In the genomic region with DNA sequence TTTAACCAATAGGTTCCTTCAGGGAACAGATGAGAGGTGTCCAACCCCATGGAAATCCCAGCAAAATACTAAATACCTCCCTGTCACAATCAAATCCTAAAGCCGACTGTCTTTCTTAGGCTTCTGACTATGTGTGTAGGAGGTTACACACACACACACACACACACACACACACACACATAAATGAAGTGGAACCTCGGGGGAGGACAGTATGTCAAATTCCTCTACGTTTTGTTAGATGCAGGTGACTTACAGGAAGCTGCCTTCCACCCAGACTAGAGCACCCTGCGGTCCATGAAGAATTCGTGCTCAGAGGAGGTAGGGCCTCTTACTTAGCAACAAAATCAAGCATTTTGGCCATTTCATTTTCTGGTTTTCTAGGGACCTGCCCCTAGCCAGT, we compare ENCODE assay signal across 16 cellular contexts. TPM values are rescaled to one million over a fixed set of nuclear protein-coding genes. Genes with fewer than 3 reads are reported as not detected.
A peak's percentile ranks its signal among the peaks of the same experiment; 100 is the strongest.
DNase-seq lines count a peak whose midpoint lies in the region; ATAC-seq and TF ChIP-seq lines count a peak whose summit lies in the region.
"Had no signal": no experiment of that assay in that cellular context is flagged by ENCODE, and none has a peak within 500 bp of the region (broad histone marks: within the 10 kb centered on the region; RNA-seq: fewer than 3 reads in every experiment).

No MANE protein-coding gene starts in this region.

- intact Hi-C loops in gastrocnemius medialis (cut with DNase I; ENCODE audit: low total_unique reads) = no loop called here

- no peaks in the 10 kb centered on the region for H3K27me3 ChIP-seq in gastrocnemius medialis
- H3K27me3 ChIP-seq: BLaER1 treated with 17β-estradiol and CSF1 and Interleukin-3, amounts not matched to agents 10 nM and 100 nM had no signal

- H3K4me1 ChIP-seq in gastrocnemius medialis = no peaks in the 10 kb centered on the region
- H3K4me1 ChIP-seq: BLaER1 treated with 17β-estradiol and CSF1 and Interleukin-3, amounts not matched to agents 10 nM and 100 nM had no signal

- in situ Hi-C loops in gastrocnemius medialis (cut with MboI; ENCODE audit: low sequenced_read_pairs in 4 of 4) = no loop called here

- H3K4me3 Mint-ChIP-seq in activated CD8-positive, alpha-beta memory T cell treated with anti-CD3 and anti-CD28 coated beads, Interleukin-2, amount 10 ng/mL, durations not matched to agents 7 days and 5 days = no peak overlapping the region
- H3K4me3 Mint-ChIP-seq in osteocyte (ENCODE audit: unreplicated experiment) = no peak overlapping the region
- H3K4me3 Mint-ChIP-seq: B cell; CD4-positive, CD25-positive, alpha-beta regulatory T cell; H9 had no signal

- TF ChIP-seq CTCF in coronary artery (IDR thresholded peaks at IDR 0.05) = no peak
- no peak for TF ChIP-seq CTCF in osteocyte (IDR thresholded peaks at IDR 0.05)
- no peak for TF ChIP-seq CTCF in gastrocnemius medialis (IDR thresholded peaks at IDR 0.05 in 4 of 5, conservative IDR thresholded peaks at IDR 0.05 in 1 of 5)

- H3K4me3 ChIP-seq in coronary artery (no peak overlapping the region), gastrocnemius medialis (no peak overlapping the region)
- H3K4me3 ChIP-seq: BLaER1 treated with 17β-estradiol and CSF1 and Interleukin-3, amounts not matched to agents 10 nM and 100 nM had no signal

- H3K27me3 Mint-ChIP-seq in activated CD8-positive, alpha-beta memory T cell treated with anti-CD3 and anti-CD28 coated beads, Interleukin-2, amount 10 ng/mL, durations not matched to agents 7 days and 5 days = peaks cover 25% of the 10 kb centered on the region
- peaks cover 27% of the 10 kb centered on the region for H3K27me3 Mint-ChIP-seq in osteocyte (ENCODE audit: unreplicated experiment)

- CTCF ChIA-PET in activated CD8-positive, alpha-beta memory T cell treated with anti-CD3 and anti-CD28 coated beads, Interleukin-2, amount 10 ng/mL, durations not matched to agents 7 days and 5 days (lab: Charles Lee) = no interaction called here

- DNase-seq in activated CD8-positive, alpha-beta memory T cell treated with anti-CD3 and anti-CD28 coated beads, Interleukin-2, amount 10 ng/mL, durations not matched to agents 7 days and 5 days = peak; percentile 36
- DNase-seq in activated CD8-positive, alpha-beta memory T cell treated with anti-CD3 and anti-CD28 coated beads, Interleukin-2, amount 50 U/mL, for 48 hours = no peak
- DNase-seq in coronary artery (ENCODE audit: low spot score) = peak; percentile 7
- DNase-seq in osteocyte (ENCODE audit: extremely low spot score, unreplicated experiment) = peak; percentile 51
- no peak for DNase-seq in NCI-H446 (lab: John Stamatoyannopoulos, UW)
- DNase-seq in gastrocnemius medialis = no peak
- DNase-seq: Caco-2; CD4-positive, CD25-positive, alpha-beta regulatory T cell; H9 had no signal

- ATAC-seq in activated CD8-positive, alpha-beta memory T cell treated with anti-CD3 and anti-CD28 coated beads, Interleukin-2, amount 10 ng/mL, durations not matched to agents 7 days and 5 days = no peak
- ATAC-seq in gastrocnemius medialis (no peak), HG03565 (IDR thresholded peaks at IDR 0.05; ENCODE audit: unreplicated experiment) (no peak)

- H3K36me3 ChIP-seq in gastrocnemius medialis = no peaks in the 10 kb centered on the region
- H3K36me3 ChIP-seq: BLaER1 treated with 17β-estradiol and CSF1 and Interleukin-3, amounts not matched to agents 10 nM and 100 nM had no signal

- H3K36me3 Mint-ChIP-seq in activated CD8-positive, alpha-beta memory T cell treated with anti-CD3 and anti-CD28 coated beads, Interleukin-2, amount 10 ng/mL, durations not matched to agents 7 days and 5 days = no peaks in the 10 kb centered on the region
- H3K36me3 Mint-ChIP-seq in osteocyte (ENCODE audit: unreplicated experiment) = no peaks in the 10 kb centered on the region
- H3K36me3 Mint-ChIP-seq: CD4-positive, CD25-positive, alpha-beta regulatory T cell had no signal

- no peaks in the 10 kb centered on the region for H3K4me1 Mint-ChIP-seq in activated CD8-positive, alpha-beta memory T cell treated with anti-CD3 and anti-CD28 coated beads, Interleukin-2, amount 10 ng/mL, durations not matched to agents 7 days and 5 days
- peaks cover 3% of the 10 kb centered on the region for H3K4me1 Mint-ChIP-seq in osteocyte (ENCODE audit: unreplicated experiment)

- no peak for TF ChIP-seq POLR2A in gastrocnemius medialis (IDR thresholded peaks at IDR 0.05)

- no peaks in the 10 kb centered on the region for H3K9me3 Mint-ChIP-seq in activated CD8-positive, alpha-beta memory T cell treated with anti-CD3 and anti-CD28 coated beads, Interleukin-2, amount 10 ng/mL, durations not matched to agents 7 days and 5 days (ENCODE audit: low read depth)
- no peaks in the 10 kb centered on the region for H3K9me3 Mint-ChIP-seq in osteocyte (ENCODE audit: unreplicated experiment)
- H3K9me3 Mint-ChIP-seq: CD4-positive, CD25-positive, alpha-beta regulatory T cell; H9 had no signal

- H3K27ac ChIP-seq in coronary artery (no peak overlapping the region), gastrocnemius medialis (no peak overlapping the region)
- H3K27ac ChIP-seq: BLaER1 treated with 17β-estradiol and CSF1 and Interleukin-3, amounts not matched to agents 10 nM and 100 nM; HL-60 had no signal

- no peak overlapping the region for H3K27ac Mint-ChIP-seq in activated CD8-positive, alpha-beta memory T cell treated with anti-CD3 and anti-CD28 coated beads, Interleukin-2, amount 10 ng/mL, durations not matched to agents 7 days and 5 days
- no peak overlapping the region for H3K27ac Mint-ChIP-seq in osteocyte (ENCODE audit: unreplicated experiment)
- H3K27ac Mint-ChIP-seq: B cell, H9 had no signal

- H3K9me3 ChIP-seq in gastrocnemius medialis = no peaks in the 10 kb centered on the region
- H3K9me3 ChIP-seq: BLaER1 treated with 17β-estradiol and CSF1 and Interleukin-3, amounts not matched to agents 10 nM and 100 nM; Caco-2 had no signal

RNA-seq across cellular contexts. Expression of gene RSPH1, which starts 16.4 kb away (rescaled TPM):
- not detected for total RNA-seq in activated CD8-positive, alpha-beta memory T cell treated with anti-CD3 and anti-CD28 coated beads, Interleukin-2, amount 10 ng/mL, durations not matched to agents 7 days and 5 days
- 0.19 and 0.34 TPM in 2 replicates for total RNA-seq in osteocyte
- under 1 TPM in 1 of 4 donors, not detected in 3; 0.29 TPM for total RNA-seq in gastrocnemius medialis
- total RNA-seq: A172, H1, HT1080 had no signal

RNA-seq across cellular contexts. Expression of gene SLC37A1, which starts 34.1 kb away (rescaled TPM):
- 10 to 100 TPM; 14.0 to 14.8 TPM for total RNA-seq in activated CD8-positive, alpha-beta memory T cell treated with anti-CD3 and anti-CD28 coated beads, Interleukin-2, amount 10 ng/mL, durations not matched to agents 7 days and 5 days
- 13.2 and 13.5 TPM in 2 replicates for total RNA-seq in osteocyte
- total RNA-seq in gastrocnemius medialis = 10 to 100 TPM in 2 of 4 donors, 1 to 10 TPM in 2; 8.3 to 16.1 (median 12.4) TPM

Comparison
In these comparisons a context has a peak if more than half of its experiments do, and no peak if none do; other contexts are left out.
1. DNase-seq: peak in activated CD8-positive, alpha-beta memory T cell treated with anti-CD3 and anti-CD28 coated beads, Interleukin-2, amount 10 ng/mL, durations not matched to agents 7 days and 5 days (single experiment), coronary artery (single experiment) and osteocyte (single experiment); none in activated CD8-positive, alpha-beta memory T cell treated with anti-CD3 and anti-CD28 coated beads, Interleukin-2, amount 50 U/mL, for 48 hours (single experiment), NCI-H446 (0 of 2) and gastrocnemius medialis (0 of 2).